ENCODE assay signal across 8 cellular contexts in the genomic region with DNA sequence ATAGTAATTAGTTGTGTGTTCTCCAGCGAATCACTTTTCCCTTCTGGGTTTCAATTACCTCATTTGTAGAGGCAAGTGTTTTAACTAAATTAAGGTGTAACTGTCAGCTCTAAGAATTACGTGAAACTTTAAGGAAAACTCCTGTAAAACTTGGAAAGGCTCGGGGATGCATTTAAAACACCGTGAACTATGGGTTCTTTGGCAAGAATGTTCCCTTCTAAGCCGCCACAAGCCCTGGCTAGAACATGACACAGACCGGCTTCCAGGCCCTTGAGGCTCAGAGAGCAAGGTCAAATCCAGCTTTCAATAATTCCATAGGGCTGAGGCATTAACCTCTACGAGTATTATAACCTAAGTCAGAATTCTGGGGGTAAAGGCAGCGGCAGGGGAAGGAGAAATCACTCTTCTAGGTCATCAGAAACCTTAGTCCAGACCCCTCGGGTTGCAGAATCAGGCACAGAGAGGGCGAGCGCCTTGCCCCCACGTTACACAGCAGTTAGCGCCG. TPM values are rescaled to one million over a fixed set of nuclear protein-coding genes. Genes with fewer than 3 reads are reported as not detected.
DNase-seq lines count a peak whose midpoint lies in the region; ATAC-seq and TF ChIP-seq lines count a peak whose summit lies in the region.

No MANE protein-coding gene starts in this region.

- no peak overlapping the region for H3K4me3 ChIP-seq in KMS-11 (IDR thresholded peaks at IDR 0.05; ENCODE audit: insufficient read depth, low read depth, low read length)
- H3K4me3 ChIP-seq in body of pancreas: peak overlapping the region; percentile 82

- H3K4me1 Mint-ChIP-seq in stimulated activated naive CD8-positive, alpha-beta T cell treated with anti-CD3 and anti-CD28 coated beads, Interleukin-15, amount 100 ng/mL, for 72 hours: peaks cover 50% of the 10 kb centered on the region

- DNase-seq in Caki2 (ENCODE audit: low read depth): peak; percentile 42
- peak in 3 of 4 donors; percentile 15 to 36 (median 19) for DNase-seq in body of pancreas
- peak; percentile 15 for DNase-seq in inferior parietal cortex (ENCODE audit: extremely low spot score)
- no peak for DNase-seq in stimulated activated naive CD8-positive, alpha-beta T cell treated with anti-CD3 and anti-CD28 coated beads, Interleukin-15, amount 100 ng/mL, for 72 hours
- no peak for DNase-seq in stimulated activated CD4-positive, alpha-beta T cell treated with anti-CD3 and anti-CD28 coated beads, Interleukin-4, amount 100 ng/mL, for 1 hour
- no peak for DNase-seq in stimulated activated naive CD4-positive, alpha-beta T cell treated with Interleukin-2 at 50 U/mL for 16 hours (lab: John Stamatoyannopoulos, UW)

- in situ Hi-C loops in Caki2 (cut with HindIII; ENCODE audit: low pct_unique_long_range_greater_than_20kb, low sequenced_read_pairs): no loop called here

- H3K4me2 ChIP-seq in KMS-11: peak overlapping the region; percentile 81

- no peaks in the 10 kb centered on the region for H3K27me3 Mint-ChIP-seq in stimulated activated naive CD8-positive, alpha-beta T cell treated with anti-CD3 and anti-CD28 coated beads, Interleukin-15, amount 100 ng/mL, for 72 hours

- peak overlapping the region; percentile 75; the same call in 1 of the 2 replicates for H2AFZ ChIP-seq in KMS-11 (ENCODE audit: low read depth)

- peak; percentile 13 for ATAC-seq in GM21423 (IDR thresholded peaks at IDR 0.05; ENCODE audit: unreplicated experiment)
- ATAC-seq in body of pancreas: peak; percentile 33
- peak; percentile 59 for ATAC-seq in stimulated activated naive CD8-positive, alpha-beta T cell treated with anti-CD3 and anti-CD28 coated beads, Interleukin-15, amount 100 ng/mL, for 72 hours

- H3K79me2 ChIP-seq in KMS-11 (ENCODE audit: insufficient read depth, low read depth): peaks cover 41% of the 10 kb centered on the region

- H3K27me3 ChIP-seq in KMS-11 (ENCODE audit: insufficient read depth, low read depth): no peaks in the 10 kb centered on the region
- no peaks in the 10 kb centered on the region for H3K27me3 ChIP-seq in body of pancreas

- TF ChIP-seq CTCF in KMS-11 (conservative IDR thresholded peaks at IDR 0.05; ENCODE audit: low read depth, low read length): no peak
- no peak for TF ChIP-seq CTCF in body of pancreas (IDR thresholded peaks at IDR 0.05)

- TF ChIP-seq POLR2A in body of pancreas (IDR thresholded peaks at IDR 0.05): no peak

- no peaks in the 10 kb centered on the region for H3K36me3 ChIP-seq in KMS-11 (ENCODE audit: insufficient read depth)
- H3K36me3 ChIP-seq in body of pancreas (replicated peaks in 1 of 2; ENCODE audit: insufficient read depth in 1 of 2, low read depth in 2 of 2): no peaks in the 10 kb centered on the region

- no peaks in the 10 kb centered on the region for H4K20me1 ChIP-seq in KMS-11 (ENCODE audit: insufficient read depth)

- H3K4me1 ChIP-seq in KMS-11 (ENCODE audit: low read depth, poor library complexity, severe bottlenecking) (peaks cover 55% of the 10 kb centered on the region), body of pancreas (peaks cover 29% of the 10 kb centered on the region)

- WGBS in body of pancreas, 2 donors: 3 to 4% methylated on average over 9 to 14 of the region's 14 CpGs

- peaks cover 0 to 6% of the 10 kb centered on the region in 2 donors for H3K9me3 Mint-ChIP-seq in stimulated activated naive CD8-positive, alpha-beta T cell treated with anti-CD3 and anti-CD28 coated beads, Interleukin-15, amount 100 ng/mL, for 72 hours

- peak overlapping the region; percentile 95 to 98 for H3K4me3 Mint-ChIP-seq in stimulated activated naive CD8-positive, alpha-beta T cell treated with anti-CD3 and anti-CD28 coated beads, Interleukin-15, amount 100 ng/mL, for 72 hours

- peak overlapping the region; percentile 80 for H3K9ac ChIP-seq in KMS-11

- H3K9me3 ChIP-seq in body of pancreas: no peaks in the 10 kb centered on the region

- H3K27ac ChIP-seq in KMS-11 (peak overlapping the region; percentile 65; the same call in 1 of the 2 replicates), body of pancreas (peak overlapping the region; percentile 78 to 88 (median 83))

- H3K27ac Mint-ChIP-seq in stimulated activated naive CD8-positive, alpha-beta T cell treated with anti-CD3 and anti-CD28 coated beads, Interleukin-15, amount 100 ng/mL, for 72 hours: peak overlapping the region; percentile 97 to 98

- intact Hi-C loops in body of pancreas (cut with DNase I): loop anchor here (10.0 kb wide), 1 partner anchor 85 kb away; a partner anchor contains a TSS

RNA-seq across cellular contexts. Expression of a gene that starts 0.7 kb away (rescaled TPM):
- total RNA-seq in Caki2 (2014; rRNA removed; shearing (Covaris generic); ENCODE audit: low replicate concordance): 8.8 and 9.9 TPM in 2 replicates
- 10 to 100 TPM; 15.8 to 29.3 TPM for total RNA-seq in body of pancreas

Comparison
In these comparisons a context has a peak if more than half of its experiments do, and no peak if none do; other contexts are left out.
1. DNase-seq: peak in Caki2 (single experiment), body of pancreas (3 of 4) and inferior parietal cortex (single experiment); none in stimulated activated naive CD8-positive, alpha-beta T cell treated with anti-CD3 and anti-CD28 coated beads, Interleukin-15, amount 100 ng/mL, for 72 hours (0 of 2), stimulated activated CD4-positive, alpha-beta T cell treated with anti-CD3 and anti-CD28 coated beads, Interleukin-4, amount 100 ng/mL, for 1 hour (single experiment) and stimulated activated naive CD4-positive, alpha-beta T cell treated with Interleukin-2 at 50 U/mL for 16 hours (single experiment).
2. Peak in every context shown above with its lines, with median percentiles within 50 percentile points of each other: ATAC-seq.